Comparison of ENCODE assay signal across 8 cellular contexts in the genomic region with DNA sequence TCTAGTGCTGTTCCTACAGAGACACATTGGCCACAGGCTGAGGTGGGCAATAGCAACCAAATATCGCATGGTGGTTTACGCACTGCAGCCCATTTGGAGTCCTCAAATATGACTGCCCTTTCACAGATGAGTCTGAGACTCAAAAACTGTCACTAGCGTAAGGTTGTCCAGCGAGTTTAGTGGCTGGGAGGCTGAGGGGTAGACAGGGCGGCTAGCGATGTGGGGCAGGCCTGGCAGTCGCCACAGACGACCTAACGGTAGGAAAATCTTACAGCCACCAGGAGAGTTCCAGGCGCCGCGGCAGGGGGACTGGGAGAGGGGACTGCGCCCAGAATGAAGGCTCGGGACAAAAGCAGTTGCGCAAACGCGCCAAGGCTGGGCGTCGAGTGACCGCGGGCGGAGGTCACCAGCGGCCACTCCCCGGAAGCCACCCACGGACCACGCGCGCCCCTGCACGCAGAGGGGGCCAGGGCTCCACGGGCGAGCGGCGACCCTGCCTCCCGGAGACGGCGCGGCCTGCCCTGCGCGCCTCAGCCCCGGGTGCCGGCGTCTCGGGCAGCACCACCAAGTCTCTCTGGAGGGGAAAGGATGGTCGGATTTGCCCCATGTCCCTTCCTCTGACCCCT. TPM values are rescaled to one million over a fixed set of nuclear protein-coding genes. Genes with fewer than 3 reads are reported as not detected.
DNase-seq lines count a peak whose midpoint lies in the region; ATAC-seq, FAIRE-seq and TF ChIP-seq lines count a peak whose summit lies in the region.

No MANE protein-coding gene starts in this region.

- TF ChIP-seq CTCF in left ventricle myocardium inferior (IDR thresholded peaks at IDR 0.05; ENCODE audit: borderline replicate concordance) = peak; percentile 5
- TF ChIP-seq CTCF in D721Med (IDR thresholded peaks at IDR 0.05; ENCODE audit: insufficient read depth, missing control alignments) = no peak

- CTCF ChIA-PET in activated CD8-positive, alpha-beta T cell treated with anti-CD3 and anti-CD28 coated beads, Interleukin-2, amount 10 ng/mL, durations not matched to agents 7 days and 5 days (lab: Charles Lee) = no interaction called here

- H3K27ac ChIP-seq in left ventricle myocardium inferior (replicated peaks) = peak overlapping the region; percentile 99
- H3K27ac ChIP-seq in rectal smooth muscle tissue (ENCODE audit: low read depth, low read length) = peak overlapping the region; percentile 98

- H3K27me3 Mint-ChIP-seq in activated CD8-positive, alpha-beta T cell treated with anti-CD3 and anti-CD28 coated beads, Interleukin-2, amount 10 ng/mL, durations not matched to agents 7 days and 5 days (ENCODE audit: low read depth) = no peaks in the 10 kb centered on the region

- peak; percentile 16 for ATAC-seq in HG03432 (IDR thresholded peaks at IDR 0.05; ENCODE audit: unreplicated experiment)
- no peak for ATAC-seq in activated CD8-positive, alpha-beta T cell treated with anti-CD3 and anti-CD28 coated beads, Interleukin-2, amount 10 ng/mL, durations not matched to agents 7 days and 5 days

- peak overlapping the region; percentile 62; the same call in 1 of the 2 replicates for H3K4me3 ChIP-seq in GM08714 (ENCODE audit: low read length)
- peak overlapping the region; percentile 80 for H3K4me3 ChIP-seq in left ventricle myocardium inferior
- peak overlapping the region; percentile 69 for H3K4me3 ChIP-seq in rectal smooth muscle tissue (ENCODE audit: low read length)

- no peak for FAIRE-seq in D721Med (lab: Jason Lieb, UNC)

- H3K9ac ChIP-seq in rectal smooth muscle tissue (ENCODE audit: low read length) = peak overlapping the region; percentile 60

- H3K9me3 ChIP-seq in left ventricle myocardium inferior (replicated peaks) = no peaks in the 10 kb centered on the region

- H3K36me3 ChIP-seq in left ventricle myocardium inferior (no peaks in the 10 kb centered on the region), rectal smooth muscle tissue (ENCODE audit: control insufficient read depth, insufficient read depth, low read length) (no peaks in the 10 kb centered on the region)

- H3K4me1 Mint-ChIP-seq in activated CD8-positive, alpha-beta T cell treated with anti-CD3 and anti-CD28 coated beads, Interleukin-2, amount 10 ng/mL, durations not matched to agents 7 days and 5 days (ENCODE audit: low read depth) = peaks cover 60% of the 10 kb centered on the region

- no peaks in the 10 kb centered on the region for H3K9me3 Mint-ChIP-seq in activated CD8-positive, alpha-beta T cell treated with anti-CD3 and anti-CD28 coated beads, Interleukin-2, amount 10 ng/mL, durations not matched to agents 7 days and 5 days (ENCODE audit: insufficient read depth)

- H3K27ac Mint-ChIP-seq in activated CD8-positive, alpha-beta T cell treated with anti-CD3 and anti-CD28 coated beads, Interleukin-2, amount 10 ng/mL, durations not matched to agents 7 days and 5 days = peak overlapping the region; percentile 95

- H3K4me1 ChIP-seq in left ventricle myocardium inferior (peaks cover 67% of the 10 kb centered on the region), rectal smooth muscle tissue (ENCODE audit: control insufficient read depth, insufficient read depth, low read length) (peaks cover 21% of the 10 kb centered on the region)

- H3K36me3 Mint-ChIP-seq in activated CD8-positive, alpha-beta T cell treated with anti-CD3 and anti-CD28 coated beads, Interleukin-2, amount 10 ng/mL, durations not matched to agents 7 days and 5 days (ENCODE audit: low read depth) = peaks cover 14% of the 10 kb centered on the region

- H3K4me3 Mint-ChIP-seq in activated CD8-positive, alpha-beta T cell treated with anti-CD3 and anti-CD28 coated beads, Interleukin-2, amount 10 ng/mL, durations not matched to agents 7 days and 5 days = peak overlapping the region; percentile 84

- intact Hi-C loops in left ventricle myocardium inferior (cut with micrococcal nuclease) = no loop called here

- POLR2A ChIA-PET in activated CD8-positive, alpha-beta T cell treated with anti-CD3 and anti-CD28 coated beads, Interleukin-2, amount 10 ng/mL, durations not matched to agents 7 days and 5 days (lab: Charles Lee) = no interaction called here

- no peaks in the 10 kb centered on the region for H3K27me3 ChIP-seq in left ventricle myocardium inferior (ENCODE audit: low read depth)
- no peaks in the 10 kb centered on the region for H3K27me3 ChIP-seq in rectal smooth muscle tissue (ENCODE audit: control insufficient read depth, insufficient read depth, low read length)

- no peak for DNase-seq in activated CD8-positive, alpha-beta T cell treated with anti-CD3 and anti-CD28 coated beads, Interleukin-2, amount 10 ng/mL, durations not matched to agents 7 days and 5 days
- DNase-seq in left ventricle myocardium inferior (peak; percentile 77), middle frontal gyrus (ENCODE audit: extremely low spot score, low spot score) (no peak), D721Med (ENCODE audit: insufficient read length, low spot score) (no peak), NCI-H1436 (lab: John Stamatoyannopoulos, UW) (no peak)

RNA-seq across cellular contexts. Expression of a gene that starts 0.7 kb away (rescaled TPM):
- total RNA-seq in activated CD8-positive, alpha-beta T cell treated with anti-CD3 and anti-CD28 coated beads, Interleukin-2, amount 10 ng/mL, durations not matched to agents 7 days and 5 days = 10 to 100 TPM; 40.2 to 45.3 TPM
- 131 TPM for total RNA-seq in left ventricle myocardium inferior

RNA-seq across cellular contexts. Expression of a gene that starts 7.9 kb away (rescaled TPM):
- total RNA-seq in activated CD8-positive, alpha-beta T cell treated with anti-CD3 and anti-CD28 coated beads, Interleukin-2, amount 10 ng/mL, durations not matched to agents 7 days and 5 days = 10 to 100 TPM; 29.3 to 30.1 TPM
- 74.5 TPM for total RNA-seq in left ventricle myocardium inferior
